Comparison of ENCODE assay signal across 8 cellular contexts in genomic region chr9:33623658-33624586, GRCh38.
DNase-seq lines count a peak whose midpoint lies in the region; ATAC-seq, FAIRE-seq and TF ChIP-seq lines count a peak whose summit lies in the region.

No MANE protein-coding gene starts in this region.

- no peak overlapping the region for H3K27ac Mint-ChIP-seq in activated naive CD8-positive, alpha-beta T cell treated with anti-CD3 and anti-CD28 coated beads, Interleukin-2, amount 50 U/mL, for 24 hours

- no peak overlapping the region for H3K4me3 ChIP-seq in NB4 (ENCODE audit: low read depth, low read length)
- no peak overlapping the region for H3K4me3 ChIP-seq in left ventricle myocardium inferior

- no peaks in the 10 kb centered on the region for H3K9me3 Mint-ChIP-seq in activated naive CD8-positive, alpha-beta T cell treated with anti-CD3 and anti-CD28 coated beads, Interleukin-2, amount 50 U/mL, for 24 hours

- peaks cover 47% of the 10 kb centered on the region for H3K27me3 ChIP-seq in left ventricle myocardium inferior (ENCODE audit: low read depth)

- no peak overlapping the region for H3K4me3 Mint-ChIP-seq in activated naive CD8-positive, alpha-beta T cell treated with anti-CD3 and anti-CD28 coated beads, Interleukin-2, amount 50 U/mL, for 24 hours

- no peaks in the 10 kb centered on the region for H3K36me3 ChIP-seq in left ventricle myocardium inferior

- no peak for TF ChIP-seq POLR2A in NB4 (IDR thresholded peaks at IDR 0.05; ENCODE audit: extremely low read depth, insufficient read length)

- H3K9me3 ChIP-seq in left ventricle myocardium inferior (replicated peaks) = no peaks in the 10 kb centered on the region

- peaks cover 7% of the 10 kb centered on the region for H3K4me1 Mint-ChIP-seq in activated naive CD8-positive, alpha-beta T cell treated with anti-CD3 and anti-CD28 coated beads, Interleukin-2, amount 50 U/mL, for 24 hours

- peak; percentile 74 for DNase-seq in D721Med (ENCODE audit: insufficient read length, low spot score)
- peak; percentile 90 for DNase-seq in NB4 (ENCODE audit: low read depth)
- DNase-seq in SW480 (ENCODE audit: low spot score) = peak; percentile 69
- peak; percentile 70 for DNase-seq in activated naive CD8-positive, alpha-beta T cell treated with anti-CD3 and anti-CD28 coated beads, Interleukin-2, amount 50 U/mL, for 24 hours
- peak; percentile 24 for DNase-seq in left ventricle myocardium inferior
- peak; percentile 88 for DNase-seq in retina

- FAIRE-seq in D721Med (lab: Jason Lieb, UNC) = peak; percentile 29

- no peaks in the 10 kb centered on the region for H3K4me1 ChIP-seq in left ventricle myocardium inferior

- ATAC-seq in GM21825 (IDR thresholded peaks at IDR 0.05; ENCODE audit: unreplicated experiment) (peak; percentile 68), GM21526 (IDR thresholded peaks at IDR 0.05; ENCODE audit: low FRiP score, unreplicated experiment) (no peak)
- ATAC-seq in activated naive CD8-positive, alpha-beta T cell treated with anti-CD3 and anti-CD28 coated beads, Interleukin-2, amount 50 U/mL, for 24 hours = peak; percentile 94

- intact Hi-C loops in left ventricle myocardium inferior (cut with micrococcal nuclease) = loop anchor here (5.0 kb wide), 1 partner anchor 98 kb away; no protein-coding TSS in a partner anchor

- TF ChIP-seq CTCF in D721Med (IDR thresholded peaks at IDR 0.05; ENCODE audit: insufficient read depth, missing control alignments) (peak; percentile 87), NB4 (IDR thresholded peaks at IDR 0.05; ENCODE audit: low read depth, low read length) (peak; percentile 95), left ventricle myocardium inferior (IDR thresholded peaks at IDR 0.05; ENCODE audit: borderline replicate concordance) (peak; percentile 87)

- no peaks in the 10 kb centered on the region for H3K36me3 Mint-ChIP-seq in activated naive CD8-positive, alpha-beta T cell treated with anti-CD3 and anti-CD28 coated beads, Interleukin-2, amount 50 U/mL, for 24 hours (ENCODE audit: low read depth)

- peaks cover 26% of the 10 kb centered on the region for H3K27me3 Mint-ChIP-seq in activated naive CD8-positive, alpha-beta T cell treated with anti-CD3 and anti-CD28 coated beads, Interleukin-2, amount 50 U/mL, for 24 hours

- no peak overlapping the region for H3K27ac ChIP-seq in left ventricle myocardium inferior (replicated peaks)

Comparison
In these comparisons a context has a peak if more than half of its experiments do, and no peak if none do; other contexts are left out.
1. DNase-seq: peak in every context shown above with its lines; median percentile 90 in NB4; 88 in retina; 74 in D721Med; 70 in activated naive CD8-positive, alpha-beta T cell treated with anti-CD3 and anti-CD28 coated beads, Interleukin-2, amount 50 U/mL, for 24 hours; 69 in SW480; 24 in left ventricle myocardium inferior.